Comparison of ENCODE assay signal across 23 cellular contexts in the genomic region with DNA sequence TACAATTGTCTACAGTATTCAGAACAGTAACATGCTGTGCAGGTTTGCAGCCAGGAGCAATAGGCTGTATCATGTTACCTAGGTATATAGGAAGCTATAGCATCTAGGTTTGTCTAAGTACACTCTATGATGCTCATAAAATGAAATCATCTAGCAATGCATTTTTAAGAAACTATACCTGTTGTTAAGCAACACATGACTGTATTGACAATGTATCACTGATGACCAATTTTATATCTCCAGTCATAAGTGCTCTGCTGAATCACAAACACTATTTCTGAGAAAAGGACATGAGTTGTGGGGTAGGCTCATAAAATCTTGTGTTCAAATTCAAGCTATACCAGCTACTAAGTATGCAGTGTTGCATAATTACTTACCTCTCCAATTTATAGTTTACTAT.
"Had no signal": no experiment of that assay in that cellular context is flagged by ENCODE, and none has a peak within 500 bp of the region (broad histone marks: within the 10 kb centered on the region; RNA-seq: fewer than 3 reads in every experiment).

No MANE protein-coding gene starts in this region.

- H3K27me3 ChIP-seq: Peyer's patch, SJSA1 had no signal

- H3K36me3 ChIP-seq: Peyer's patch, SJSA1 had no signal

- ATAC-seq: K562 had no signal

- DNase-seq: Kasumi-1, MM.1S, NCI-H1092 treated with DMSO at 0.1 percent for 48 hours, NCI-H1436, NCI-H187 treated with DMSO at 0.1 percent for 48 hours, NCI-H2029 treated with DMSO at 0.1 percent for 48 hours, NCI-H2171, NCI-H226, NCI-H446, NCI-H510A, NCI-H524 treated with DMSO at 0.1 percent for 48 hours, NCI-H69, NCI-H774, PC-9, Peyer's patch, Right ventricle myocardium superior, SIG-M5 had no signal

- H3K9me3 ChIP-seq: Peyer's patch, SJSA1 had no signal

- H2AFZ ChIP-seq: PC-9 had no signal

- H3K4me1 ChIP-seq: Peyer's patch, SJSA1 had no signal

- H3K4me2 ChIP-seq: KMS-11, PC-9 had no signal

- H3K9me3 Mint-ChIP-seq: IgD-negative memory B cell had no signal

- H3K36me3 Mint-ChIP-seq: IgD-negative memory B cell had no signal

- H3K4me1 Mint-ChIP-seq: IgD-negative memory B cell had no signal

- H3K9ac ChIP-seq: KMS-11 had no signal

- H3K27me3 Mint-ChIP-seq: IgD-negative memory B cell had no signal

- H3K4me3 ChIP-seq: K562, PC-9, Peyer's patch, SJSA1, SK-N-MC had no signal

- H3K4me3 Mint-ChIP-seq: IgD-negative memory B cell had no signal

- H3K27ac ChIP-seq: HL-60, KMS-11, PC-9, Peyer's patch, SJSA1, SK-N-MC had no signal

- H3K27ac Mint-ChIP-seq: IgD-negative memory B cell had no signal
